In the genomic region with DNA sequence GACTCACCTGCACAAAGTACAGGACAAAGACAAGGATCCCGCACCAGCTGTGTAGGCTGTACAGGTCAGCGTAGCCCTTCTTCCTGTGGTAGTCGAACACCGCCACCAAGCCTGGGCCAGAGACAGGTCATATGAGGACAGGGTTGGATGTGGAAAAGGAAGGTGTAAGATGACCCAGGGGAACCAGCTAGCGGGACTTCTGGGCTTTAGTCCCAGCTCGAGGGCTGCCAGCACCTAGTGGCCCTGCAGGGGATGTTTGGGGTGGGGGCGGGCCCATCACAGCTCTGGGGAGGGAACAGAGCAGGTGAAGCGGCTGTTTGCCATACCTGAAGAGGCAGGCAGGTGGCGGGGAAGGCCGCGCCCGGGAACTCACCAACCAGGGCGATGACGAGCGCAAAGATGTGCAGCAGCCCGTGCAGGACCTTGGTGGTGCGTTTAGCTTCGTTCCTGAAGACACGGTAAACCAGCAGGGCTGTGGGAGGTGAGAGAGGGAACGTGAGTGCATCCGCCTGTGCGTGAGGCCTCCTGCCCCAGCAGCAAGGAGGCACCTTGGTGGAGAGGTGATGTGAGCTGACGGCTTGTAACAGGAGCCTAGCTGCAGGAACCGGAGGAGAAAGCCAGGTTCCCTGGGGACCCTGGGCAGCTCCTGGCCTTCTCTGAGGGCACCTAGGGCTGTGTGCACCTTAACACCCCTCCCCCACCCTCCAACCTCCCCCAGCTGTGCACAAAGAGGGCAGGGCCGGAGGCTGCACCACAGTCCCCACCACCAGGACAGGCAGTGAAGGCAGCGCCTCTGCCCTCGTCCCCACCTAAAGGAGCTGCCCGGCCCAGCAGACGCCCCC, we compare ENCODE assay signal across 9 cellular contexts. TPM values are rescaled to one million over a fixed set of nuclear protein-coding genes. Genes with fewer than 3 reads are reported as not detected.
DNase-seq lines count a peak whose midpoint lies in the region; ATAC-seq and TF ChIP-seq lines count a peak whose summit lies in the region.
"Had no signal": no experiment of that assay in that cellular context is flagged by ENCODE, and none has a peak within 500 bp of the region (broad histone marks: within the 10 kb centered on the region; RNA-seq: fewer than 3 reads in every experiment).

No MANE protein-coding gene starts in this region.

- no peaks in the 10 kb centered on the region for H4K20me1 ChIP-seq in MM.1S (ENCODE audit: insufficient read depth, low read length)

- no peak overlapping the region for H3K4me2 ChIP-seq in MM.1S (ENCODE audit: low read depth, low read length)

- no peak overlapping the region for H2AFZ ChIP-seq in MM.1S (ENCODE audit: low read length)

- no peak overlapping the region for H3K4me3 Mint-ChIP-seq in activated B cell treated with CpG ODN at 0.5 μM for 24 hours
- peak overlapping the region; percentile 18 for H3K4me3 Mint-ChIP-seq in memory B cell

- no peak overlapping the region for H3K27ac ChIP-seq in MM.1S (ENCODE audit: low read length)

- ATAC-seq in activated B cell treated with CpG ODN at 0.5 μM for 24 hours (ENCODE audit: low read depth) (peak; percentile 52), memory B cell (ENCODE audit: low read depth) (peak; percentile 92), HG03571 (IDR thresholded peaks at IDR 0.05; ENCODE audit: unreplicated experiment) (no peak)

- H3K9ac ChIP-seq in MM.1S (ENCODE audit: low read length): no peak overlapping the region

- no peaks in the 10 kb centered on the region for H3K79me2 ChIP-seq in MM.1S (ENCODE audit: low read length)

- no peaks in the 10 kb centered on the region for H3K9me3 ChIP-seq in MM.1S (replicated peaks; ENCODE audit: insufficient read depth, low read length)

- H3K36me3 Mint-ChIP-seq in activated B cell treated with CpG ODN at 0.5 μM for 24 hours (ENCODE audit: low read depth): peaks cover 2% of the 10 kb centered on the region
- no peaks in the 10 kb centered on the region for H3K36me3 Mint-ChIP-seq in memory B cell

- H3K27me3 ChIP-seq in MM.1S (replicated peaks; ENCODE audit: insufficient read depth, low read length): no peaks in the 10 kb centered on the region

- POLR2A ChIA-PET in activated B cell treated with CpG ODN at 0.5 μM for 24 hours (lab: Charles Lee): interaction anchor here (1.8 kb wide), 1 partner anchor 9 kb away, joined by 9 read pairs; no protein-coding TSS in a partner anchor

- DNase-seq in DMS153 (lab: John Stamatoyannopoulos, UW): peak; percentile 68
- peak; percentile 72 for DNase-seq in HuH-7.5 (ENCODE audit: low spot score)
- no peak for DNase-seq in activated B cell treated with CpG ODN at 0.5 μM for 24 hours
- DNase-seq in memory B cell (ENCODE audit: low spot score in 2 of 2): peak in 1 of 2 donors; percentile 55
- DNase-seq in GDM1 (lab: John Stamatoyannopoulos, UW): no peak
- DNase-seq in MM.1S: no peak
- no peak for DNase-seq in Kasumi-1 (lab: John Stamatoyannopoulos, UW)
- DNase-seq: activated naive CD4-positive, alpha-beta T cell treated with Interleukin-2 at 50 U/mL for 16 hours had no signal

- H3K27ac Mint-ChIP-seq in activated B cell treated with CpG ODN at 0.5 μM for 24 hours (no peak overlapping the region), memory B cell (no peak overlapping the region)

- H3K4me1 ChIP-seq in MM.1S (ENCODE audit: low read length): peaks cover 4% of the 10 kb centered on the region; the same call in 1 of the 2 replicates

- TF ChIP-seq CTCF in activated B cell treated with CpG ODN at 0.5 μM for 24 hours (IDR thresholded peaks at IDR 0.05): no peak
- no peak for TF ChIP-seq CTCF in MM.1S (IDR thresholded peaks at IDR 0.05; ENCODE audit: low read length)

- H3K4me1 Mint-ChIP-seq in activated B cell treated with CpG ODN at 0.5 μM for 24 hours: peaks cover 24% of the 10 kb centered on the region
- peaks cover 10% of the 10 kb centered on the region for H3K4me1 Mint-ChIP-seq in memory B cell

- CTCF ChIA-PET in activated B cell treated with CpG ODN at 0.5 μM for 24 hours (lab: Charles Lee): interaction anchor here (1.1 to 1.9 kb wide), 4 partner anchors 10 to 45 kb away, joined by 3 to 9 read pairs (median 5); partner anchors contain the start of gene ACE

- H3K9me3 Mint-ChIP-seq in activated B cell treated with CpG ODN at 0.5 μM for 24 hours (no peaks in the 10 kb centered on the region), memory B cell (no peaks in the 10 kb centered on the region)

- intact Hi-C loops in activated B cell treated with CpG ODN at 0.5 μM for 24 hours (cut with micrococcal nuclease): no loop called here

- no peaks in the 10 kb centered on the region for H3K36me3 ChIP-seq in MM.1S (replicated peaks; ENCODE audit: insufficient read depth, low read length)

- H3K9me2 ChIP-seq in MM.1S (replicated peaks; ENCODE audit: insufficient read depth, low read length): no peaks in the 10 kb centered on the region

- no peaks in the 10 kb centered on the region for H3F3A ChIP-seq in MM.1S (ENCODE audit: insufficient read depth, low read length)

- H3K27me3 Mint-ChIP-seq in activated B cell treated with CpG ODN at 0.5 μM for 24 hours (peaks cover 12% of the 10 kb centered on the region), memory B cell (peaks cover 1% of the 10 kb centered on the region)

- no peak overlapping the region for H3K4me3 ChIP-seq in MM.1S (ENCODE audit: low read length)

RNA-seq across cellular contexts. Expression of gene CYB561, which starts 10.2 kb away (rescaled TPM):
- 18.9 and 19.9 TPM in 2 replicates for total RNA-seq in activated B cell treated with CpG ODN at 0.5 μM for 24 hours

RNA-seq across cellular contexts. Expression of gene ACE, which starts 41.0 kb away (rescaled TPM):
- total RNA-seq in activated B cell treated with CpG ODN at 0.5 μM for 24 hours: 3.2 and 3.3 TPM in 2 replicates

Comparison
In these comparisons a context has a peak if more than half of its experiments do, and no peak if none do; other contexts are left out.
1. DNase-seq: peak in DMS153 (single experiment) and HuH-7.5 (single experiment); none in activated B cell treated with CpG ODN at 0.5 μM for 24 hours (single experiment), GDM1 (single experiment), MM.1S (single experiment) and Kasumi-1 (0 of 2).